ENCODE assay signal across 9 cellular contexts in the genomic region with DNA sequence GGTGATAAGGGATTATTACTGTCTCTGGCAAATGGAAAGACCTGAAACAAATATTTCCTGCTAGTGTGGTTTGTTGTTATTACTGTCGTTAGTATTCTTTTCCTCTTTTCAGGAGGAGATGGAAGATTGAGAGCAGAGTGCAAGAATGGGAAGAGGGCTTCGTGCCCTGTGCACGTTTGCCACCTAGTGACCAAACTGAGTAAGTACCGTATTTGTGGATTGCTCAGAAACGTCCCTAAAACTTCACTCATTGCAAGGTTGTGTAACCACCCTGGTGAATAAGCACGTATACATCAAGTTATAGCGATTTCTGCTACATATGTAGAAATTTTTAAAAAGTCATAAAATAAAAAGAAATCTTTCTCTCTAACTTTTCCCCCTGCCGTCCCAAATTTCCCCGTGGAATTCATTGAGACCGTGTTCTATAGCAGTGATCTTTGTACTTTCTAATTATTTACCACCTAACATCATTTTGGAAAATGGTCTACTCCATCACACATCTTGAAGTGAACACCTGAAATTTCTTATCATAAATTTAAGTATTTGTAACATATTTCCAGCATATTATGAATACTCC. TPM values are rescaled to one million over a fixed set of nuclear protein-coding genes. Genes with fewer than 3 reads are reported as not detected.
A peak's percentile ranks its signal among the peaks of the same experiment; 100 is the strongest.
DNase-seq lines count a peak whose midpoint lies in the region; ATAC-seq, FAIRE-seq and TF ChIP-seq lines count a peak whose summit lies in the region.
"Had no signal": no experiment of that assay in that cellular context is flagged by ENCODE, and none has a peak within 500 bp of the region (broad histone marks: within the 10 kb centered on the region; RNA-seq: fewer than 3 reads in every experiment).

No MANE protein-coding gene starts in this region.

- WGBS in thyroid gland, 2 donors: 24 to 27% methylated on average over 10 of the region's 10 CpGs

- H3K9me2 ChIP-seq in HCT116 (ENCODE audit: insufficient read depth): no peaks in the 10 kb centered on the region

- peak; percentile 52 for TF ChIP-seq RAD21 in HCT116 (IDR thresholded peaks at IDR 0.05; ENCODE audit: low read depth)

- peak; percentile 67 for ATAC-seq in HCT116

- H3K4me1 ChIP-seq in A673 (ENCODE audit: insufficient read depth, low read length, poor library complexity, severe bottlenecking) (no peaks in the 10 kb centered on the region), HCT116 (ENCODE audit: control insufficient read depth in 1 of 2, insufficient read depth in 2 of 2, low read length in 2 of 2) (no peaks in the 10 kb centered on the region), adipocyte (ENCODE audit: control insufficient read depth, insufficient read depth, low read length) (no peaks in the 10 kb centered on the region), thyroid gland (no peaks in the 10 kb centered on the region)

- peak; percentile 76 for TF ChIP-seq CTCF in A673 (conservative IDR thresholded peaks at IDR 0.05; ENCODE audit: low read depth, low read length)
- peak in 2 of 3 experiments; percentile 53 to 55; a peak in 4 of 6 replicates for TF ChIP-seq CTCF in HCT116 (IDR thresholded peaks at IDR 0.05 in 2 of 3, conservative IDR thresholded peaks at IDR 0.05 in 1 of 3; ENCODE audit: borderline replicate concordance in 1 of 3, insufficient read depth in 1 of 3, low read depth in 2 of 3, low read length in 2 of 3)
- peak; percentile 25 to 69 (median 55) for TF ChIP-seq CTCF in thyroid gland (IDR thresholded peaks at IDR 0.05)

- DNase-seq in A673 (ENCODE audit: low spot score): peak; percentile 63
- DNase-seq in HCT116 (ENCODE audit: low read depth, low spot score): no peak
- peak; percentile 3 for DNase-seq in NCI-H1092 (lab: John Stamatoyannopoulos, UW)
- DNase-seq in adipocyte (ENCODE audit: low read depth): peak; percentile 79
- peak; percentile 30 for DNase-seq in hepatic stellate cell (ENCODE audit: low spot score)
- DNase-seq in thyroid gland: peak; percentile 1 to 3
- DNase-seq in cortex of kidney (lab: John Stamatoyannopoulos, UW): no peak

- no peak overlapping the region for H3K4me2 ChIP-seq in HCT116 (ENCODE audit: low read length)

- H3K79me2 ChIP-seq in HCT116 (ENCODE audit: insufficient read depth, low read length): no peaks in the 10 kb centered on the region

- TF ChIP-seq POLR2A in HCT116 (IDR thresholded peaks at IDR 0.05; ENCODE audit: borderline replicate concordance, extremely low read depth, insufficient read depth, insufficient read length) (no peak), thyroid gland (IDR thresholded peaks at IDR 0.05) (no peak)

- no TSS peak for BruUV-seq in A673 (replicated peaks; lab: Mats Ljungman, UMichigan)
- BruUV-seq in HCT116 (replicated peaks; lab: Mats Ljungman, UMichigan): no TSS peak

- no peaks in the 10 kb centered on the region for H4K20me1 ChIP-seq in HCT116 (ENCODE audit: insufficient read depth)

- H3K4me3 ChIP-seq in A673 (ENCODE audit: low read depth, low read length, poor library complexity, severe bottlenecking) (no peak overlapping the region), HCT116 (replicated peaks in 1 of 2; ENCODE audit: low read depth in 1 of 2, low read length in 2 of 2) (no peak overlapping the region), adipocyte (ENCODE audit: low read length) (no peak overlapping the region), thyroid gland (replicated peaks in 1 of 3) (no peak overlapping the region)

- peak; percentile 60 for FAIRE-seq in G401.6 (lab: Jason Lieb, UNC)

- RAD21 ChIA-PET in HCT116 (lab: Charles Lee; ENCODE audit: low non-redundant PET in 1 of 2, low total read pairs in 2 of 2, uncharacterized antibody in 2 of 2, unreplicated experiment in 2 of 2): no interaction called here

- H3K27me3 ChIP-seq in A673 (replicated peaks; ENCODE audit: insufficient read depth, low read depth, low read length, poor library complexity) (no peaks in the 10 kb centered on the region), HCT116 (ENCODE audit: insufficient read depth, low read length) (no peaks in the 10 kb centered on the region), adipocyte (replicated peaks; ENCODE audit: control insufficient read depth, insufficient read depth, low read length) (peaks cover 11% of the 10 kb centered on the region), thyroid gland (no peaks in the 10 kb centered on the region)

- POLR2A ChIA-PET in A673 (lab: Charles Lee; ENCODE audit: low non-redundant PET): no interaction called here
- POLR2A ChIA-PET in HCT116 (lab: Charles Lee): no interaction called here

- intact Hi-C loops in A673 (cut with micrococcal nuclease; ENCODE audit: unreplicated experiment): loop anchor here (1.0 to 5.0 kb wide), 3 partner anchors 33 to 677 kb away; no protein-coding TSS in a partner anchor
- intact Hi-C loops in HCT116 (cut with micrococcal nuclease): loop anchor here (1.0 to 2.0 kb wide), 2 partner anchors 683 to 699 kb away; no protein-coding TSS in a partner anchor
- intact Hi-C loops in thyroid gland (cut with DNase I): no loop called here

- H3K9me3 ChIP-seq in A673 (ENCODE audit: low read depth, low read length, poor library complexity, severe bottlenecking): no peaks in the 10 kb centered on the region
- H3K9me3 ChIP-seq in HCT116 (ENCODE audit: control insufficient read depth in 1 of 2, insufficient read depth in 1 of 2, low read depth in 1 of 2, low read length in 2 of 2): no peaks in the 10 kb centered on the region
- no peaks in the 10 kb centered on the region for H3K9me3 ChIP-seq in adipocyte (ENCODE audit: control insufficient read depth, low read length)
- H3K9me3 ChIP-seq in thyroid gland: no peaks in the 10 kb centered on the region

- H3K36me3 ChIP-seq in A673 (ENCODE audit: insufficient read depth, low read length, poor library complexity, severe bottlenecking): no peaks in the 10 kb centered on the region
- no peaks in the 10 kb centered on the region for H3K36me3 ChIP-seq in HCT116 (ENCODE audit: control insufficient read depth in 1 of 2, insufficient read depth in 2 of 2, low read length in 2 of 2)
- H3K36me3 ChIP-seq in adipocyte (ENCODE audit: control insufficient read depth, insufficient read depth, low read length, severe bottlenecking): no peaks in the 10 kb centered on the region
- H3K36me3 ChIP-seq in thyroid gland: no peaks in the 10 kb centered on the region

- CTCF ChIA-PET in A673 (lab: Charles Lee): no interaction called here
- CTCF ChIA-PET in HCT116 (lab: Charles Lee): no interaction called here

- no peak overlapping the region for H3K27ac ChIP-seq in A673 (ENCODE audit: low read depth, low read length, poor library complexity, severe bottlenecking)
- no peak overlapping the region for H3K27ac ChIP-seq in HCT116 (ENCODE audit: low read depth, low read length)
- H3K27ac ChIP-seq in thyroid gland: no peak overlapping the region

- no peak overlapping the region for H2AFZ ChIP-seq in HCT116 (ENCODE audit: low read depth, low read length, poor library complexity, severe bottlenecking)

- H3K9ac ChIP-seq in HCT116 (ENCODE audit: low read length) (no peak overlapping the region), adipocyte (ENCODE audit: low read length) (no peak overlapping the region)

TF ChIP-seq in HCT116, 20 proteins besides CTCF, POLR2A, EP300 and RAD21:
- no peak for TF ChIP-seq EZH2phosphoT487 (IDR thresholded peaks at IDR 0.05; ENCODE audit: borderline replicate concordance)
- TF ChIP-seq YY1 (IDR thresholded peaks at IDR 0.05; ENCODE audit: extremely low read depth, insufficient replicate concordance, low read depth, low read length): no peak
- TF ChIP-seq SIN3A (IDR thresholded peaks at IDR 0.05; ENCODE audit: low read depth): no peak
- TF ChIP-seq SRF (IDR thresholded peaks at IDR 0.05; ENCODE audit: low read depth): no peak

RNA-seq across cellular contexts. Expression of a gene that starts 24.3 kb away (rescaled TPM):
- total RNA-seq in A673 (2021) (4.2 and 7.5 TPM in 2 replicates), HCT116 (2021; ENCODE audit: unreplicated experiment) (0.15 TPM), thyroid gland (10 to 100 TPM; 16.7 to 74.6 (median 32.6) TPM)
- not detected in 2 replicates for polyA plus RNA-seq in HCT116 (2012)
- polyA plus RNA-seq: IgD-negative memory B cell had no signal

Comparison
In these comparisons a context has a peak if more than half of its experiments do, and no peak if none do; other contexts are left out.
1. DNase-seq: peak in A673 (single experiment), NCI-H1092 (single experiment), adipocyte (single experiment), hepatic stellate cell (single experiment) and thyroid gland (2 of 2); none in HCT116 (single experiment) and cortex of kidney (single experiment).
2. Peak in every context shown above with its lines, with median percentiles within 50 percentile points of each other: CTCF ChIP-seq.